16 cellular contexts compared by ENCODE assay signal in genomic region chr19:33950141-33950805, GRCh38.
"Had no signal": no experiment of that assay in that cellular context is flagged by ENCODE, and none has a peak within 500 bp of the region (broad histone marks: within the 10 kb centered on the region; RNA-seq: fewer than 3 reads in every experiment).

No MANE protein-coding gene starts in this region.

- H3K27me3 ChIP-seq: ascending aorta had no signal

- H3K9me3 ChIP-seq: ascending aorta, psoas muscle, stomach had no signal

- DNase-seq: activated CD4-positive, alpha-beta T cell treated with anti-CD3 and anti-CD28 coated beads for 1 hour; activated effector memory CD4-positive, alpha-beta T cell treated with anti-CD3 and anti-CD28 coated beads, Interleukin-2, amount 50 U/mL, for 16 hours; activated naive CD4-positive, alpha-beta T cell treated with anti-CD3 and anti-CD28 coated beads, Interleukin-2, amount 50 U/mL, for 16 hours; activated T-cell treated with anti-CD3 and anti-CD28 coated beads, Interleukin-2, amount 50 U/mL, for 72 hours; dermis blood vessel endothelial cell; effector memory CD8-positive, alpha-beta T cell; psoas muscle; stimulated activated CD4-positive, alpha-beta T cell treated with anti-CD3 and anti-CD28 coated beads, Interleukin-4, amount 100 ng/mL, for 24 hours; stomach; T-helper 17 cell; trophoblast cell; WERI-Rb-1 had no signal

- ATAC-seq: activated T-cell treated with anti-CD3 and anti-CD28 coated beads, Interleukin-2, amount 50 U/mL, for 72 hours; effector memory CD8-positive, alpha-beta T cell; psoas muscle; sciatic nerve; stimulated activated effector memory CD8-positive, alpha-beta T cell treated with anti-CD3 and anti-CD28 coated beads, Interleukin-12 subunit alpha, Interleukin-12 subunit beta, amount 100 ng/mL, for 72 hours; T-helper 17 cell had no signal

- H3K4me1 ChIP-seq: ascending aorta, psoas muscle, stomach had no signal

- H3K36me3 Mint-ChIP-seq: memory B cell; stimulated activated effector memory CD8-positive, alpha-beta T cell treated with anti-CD3 and anti-CD28 coated beads, Interleukin-12 subunit alpha, Interleukin-12 subunit beta, amount 100 ng/mL, for 72 hours had no signal

- H3K27ac ChIP-seq: ascending aorta, psoas muscle, stomach, WERI-Rb-1 had no signal

- H3K4me3 Mint-ChIP-seq: activated T-cell treated with anti-CD3 and anti-CD28 coated beads, Interleukin-2, amount 50 U/mL, for 72 hours; effector memory CD8-positive, alpha-beta T cell; memory B cell; stimulated activated effector memory CD8-positive, alpha-beta T cell treated with anti-CD3 and anti-CD28 coated beads, Interleukin-12 subunit alpha, Interleukin-12 subunit beta, amount 100 ng/mL, for 72 hours; T-helper 17 cell had no signal

- H3K9me3 Mint-ChIP-seq: activated T-cell treated with anti-CD3 and anti-CD28 coated beads, Interleukin-2, amount 50 U/mL, for 72 hours; effector memory CD8-positive, alpha-beta T cell; stimulated activated effector memory CD8-positive, alpha-beta T cell treated with anti-CD3 and anti-CD28 coated beads, Interleukin-12 subunit alpha, Interleukin-12 subunit beta, amount 100 ng/mL, for 72 hours had no signal

- H3K36me3 ChIP-seq: ascending aorta, stomach, WERI-Rb-1 had no signal

- H3K4me3 ChIP-seq: ascending aorta, psoas muscle, stomach had no signal

- H3K4me1 Mint-ChIP-seq: memory B cell; stimulated activated effector memory CD8-positive, alpha-beta T cell treated with anti-CD3 and anti-CD28 coated beads, Interleukin-12 subunit alpha, Interleukin-12 subunit beta, amount 100 ng/mL, for 72 hours had no signal

- H3K27ac Mint-ChIP-seq: activated T-cell treated with anti-CD3 and anti-CD28 coated beads, Interleukin-2, amount 50 U/mL, for 72 hours; effector memory CD8-positive, alpha-beta T cell; memory B cell; stimulated activated effector memory CD8-positive, alpha-beta T cell treated with anti-CD3 and anti-CD28 coated beads, Interleukin-12 subunit alpha, Interleukin-12 subunit beta, amount 100 ng/mL, for 72 hours; T-helper 17 cell had no signal
